In genomic region chr1:178628637-178629548, GRCh38 we compare ENCODE assay signal across 1 cellular context.
TF ChIP-seq lines count a peak whose summit lies in the region.

No MANE protein-coding gene starts in this region.

TF ChIP-seq in SK-N-SH, 30 proteins besides CTCF, POLR2A, EP300 and RAD21 (continued from another document):
- TF ChIP-seq, protein P1, sequence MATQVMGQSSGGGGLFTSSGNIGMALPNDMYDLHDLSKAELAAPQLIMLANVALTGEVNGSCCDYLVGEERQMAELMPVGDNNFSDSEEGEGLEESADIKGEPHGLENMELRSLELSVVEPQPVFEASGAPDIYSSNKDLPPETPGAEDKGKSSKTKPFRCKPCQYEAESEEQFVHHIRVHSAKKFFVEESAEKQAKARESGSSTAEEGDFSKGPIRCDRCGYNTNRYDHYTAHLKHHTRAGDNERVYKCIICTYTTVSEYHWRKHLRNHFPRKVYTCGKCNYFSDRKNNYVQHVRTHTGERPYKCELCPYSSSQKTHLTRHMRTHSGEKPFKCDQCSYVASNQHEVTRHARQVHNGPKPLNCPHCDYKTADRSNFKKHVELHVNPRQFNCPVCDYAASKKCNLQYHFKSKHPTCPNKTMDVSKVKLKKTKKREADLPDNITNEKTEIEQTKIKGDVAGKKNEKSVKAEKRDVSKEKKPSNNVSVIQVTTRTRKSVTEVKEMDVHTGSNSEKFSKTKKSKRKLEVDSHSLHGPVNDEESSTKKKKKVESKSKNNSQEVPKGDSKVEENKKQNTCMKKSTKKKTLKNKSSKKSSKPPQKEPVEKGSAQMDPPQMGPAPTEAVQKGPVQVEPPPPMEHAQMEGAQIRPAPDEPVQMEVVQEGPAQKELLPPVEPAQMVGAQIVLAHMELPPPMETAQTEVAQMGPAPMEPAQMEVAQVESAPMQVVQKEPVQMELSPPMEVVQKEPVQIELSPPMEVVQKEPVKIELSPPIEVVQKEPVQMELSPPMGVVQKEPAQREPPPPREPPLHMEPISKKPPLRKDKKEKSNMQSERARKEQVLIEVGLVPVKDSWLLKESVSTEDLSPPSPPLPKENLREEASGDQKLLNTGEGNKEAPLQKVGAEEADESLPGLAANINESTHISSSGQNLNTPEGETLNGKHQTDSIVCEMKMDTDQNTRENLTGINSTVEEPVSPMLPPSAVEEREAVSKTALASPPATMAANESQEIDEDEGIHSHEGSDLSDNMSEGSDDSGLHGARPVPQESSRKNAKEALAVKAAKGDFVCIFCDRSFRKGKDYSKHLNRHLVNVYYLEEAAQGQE (IDR thresholded peaks at IDR 0.05; ENCODE audit: low read depth, low read length), result no peak
- TF ChIP-seq ELF1 (IDR thresholded peaks at IDR 0.05) (no peak), MEF2A (IDR thresholded peaks at IDR 0.05; ENCODE audit: borderline replicate concordance, low read depth) (no peak), POLR2AphosphoS5 (IDR thresholded peaks at IDR 0.05; ENCODE audit: low read depth, low read length) (no peak), GATA2 (CRISPR knock-in tag; IDR thresholded peaks at IDR 0.05) (no peak), GABPA (IDR thresholded peaks at IDR 0.05; ENCODE audit: low read depth) (no peak), TCF12 (IDR thresholded peaks at IDR 0.05) (peak; percentile 35; the same call in 1 of the 2 replicates), FOXM1 (IDR thresholded peaks at IDR 0.05; ENCODE audit: low read depth) (no peak), RFX5 (IDR thresholded peaks at IDR 0.05; ENCODE audit: low read length) (no peak), RCOR1 (IDR thresholded peaks at IDR 0.05; ENCODE audit: low read length) (no peak), RXRA (IDR thresholded peaks at IDR 0.05; ENCODE audit: borderline replicate concordance, low read depth) (peak; percentile 23; the same call in 1 of the 2 replicates), MXI1 (IDR thresholded peaks at IDR 0.05; ENCODE audit: low read depth, low read length) (no peak), FOXJ3 (CRISPR knock-in tag; IDR thresholded peaks at IDR 0.05) (no peak), NFIC (IDR thresholded peaks at IDR 0.05; ENCODE audit: borderline replicate concordance) (peak; percentile 51; the same call in 1 of the 2 replicates), EZH2phosphoT487 (IDR thresholded peaks at IDR 0.05; ENCODE audit: borderline replicate concordance, low read depth) (no peak), SMC3 (IDR thresholded peaks at IDR 0.05; ENCODE audit: low read depth, low read length) (no peak), TAF1 (IDR thresholded peaks at IDR 0.05; ENCODE audit: borderline replicate concordance, low read depth, low read length) (no peak)
- TF ChIP-seq, protein P2, sequence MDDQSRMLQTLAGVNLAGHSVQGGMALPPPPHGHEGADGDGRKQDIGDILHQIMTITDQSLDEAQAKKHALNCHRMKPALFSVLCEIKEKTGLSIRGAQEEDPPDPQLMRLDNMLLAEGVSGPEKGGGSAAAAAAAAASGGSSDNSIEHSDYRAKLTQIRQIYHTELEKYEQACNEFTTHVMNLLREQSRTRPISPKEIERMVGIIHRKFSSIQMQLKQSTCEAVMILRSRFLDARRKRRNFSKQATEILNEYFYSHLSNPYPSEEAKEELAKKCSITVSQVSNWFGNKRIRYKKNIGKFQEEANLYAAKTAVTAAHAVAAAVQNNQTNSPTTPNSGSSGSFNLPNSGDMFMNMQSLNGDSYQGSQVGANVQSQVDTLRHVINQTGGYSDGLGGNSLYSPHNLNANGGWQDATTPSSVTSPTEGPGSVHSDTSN (IDR thresholded peaks at IDR 0.05), result no peak
- TF ChIP-seq, protein P3, sequence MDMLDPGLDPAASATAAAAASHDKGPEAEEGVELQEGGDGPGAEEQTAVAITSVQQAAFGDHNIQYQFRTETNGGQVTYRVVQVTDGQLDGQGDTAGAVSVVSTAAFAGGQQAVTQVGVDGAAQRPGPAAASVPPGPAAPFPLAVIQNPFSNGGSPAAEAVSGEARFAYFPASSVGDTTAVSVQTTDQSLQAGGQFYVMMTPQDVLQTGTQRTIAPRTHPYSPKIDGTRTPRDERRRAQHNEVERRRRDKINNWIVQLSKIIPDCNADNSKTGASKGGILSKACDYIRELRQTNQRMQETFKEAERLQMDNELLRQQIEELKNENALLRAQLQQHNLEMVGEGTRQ (IDR thresholded peaks at IDR 0.05; ENCODE audit: borderline replicate concordance, low read depth, low read length), result no peak
TF ChIP-seq in SK-N-SH: peak in this region for 4.
